25 cellular contexts compared by ENCODE assay signal in genomic region chr19:57105976-57106610, GRCh38. TPM values are rescaled to one million over a fixed set of nuclear protein-coding genes. Genes with fewer than 3 reads are reported as not detected.
DNase-seq lines count a peak whose midpoint lies in the region; ATAC-seq and TF ChIP-seq lines count a peak whose summit lies in the region.
"Had no signal": no experiment of that assay in that cellular context is flagged by ENCODE, and none has a peak within 500 bp of the region (broad histone marks: within the 10 kb centered on the region; RNA-seq: fewer than 3 reads in every experiment).

No MANE protein-coding gene starts in this region.

- H3K4me1 ChIP-seq in ES-I3 (ENCODE audit: insufficient read depth, low read length) (no peaks in the 10 kb centered on the region), testis (no peaks in the 10 kb centered on the region)
- H3K4me1 ChIP-seq: HAP-1 had no signal

- H3K36me3 ChIP-seq in ES-I3 (ENCODE audit: insufficient read depth, low read length) (no peaks in the 10 kb centered on the region), testis (ENCODE audit: low read depth, missing control alignments) (no peaks in the 10 kb centered on the region)
- H3K36me3 ChIP-seq: HAP-1 had no signal

- H3K27me3 ChIP-seq in testis = no peaks in the 10 kb centered on the region

- peak overlapping the region; percentile 28; the same call in 1 of the 2 replicates for H3K9ac ChIP-seq in ES-I3 (ENCODE audit: low read depth, low read length)
- H3K9ac ChIP-seq: KMS-11 had no signal

- WGBS in testis, 2 donors = 5 to 36% methylated on average over 5 to 47 of the region's 49 CpGs

- H3K27ac ChIP-seq in coronary artery (no peak overlapping the region), testis (no peak overlapping the region)
- H3K27ac ChIP-seq: C4-2B, KMS-11 had no signal

- DNase-seq in coronary artery (ENCODE audit: low spot score) (no peak), mesenteric fat pad (ENCODE audit: low spot score) (peak; percentile 60), testis (no peak), superior temporal gyrus (ENCODE audit: extremely low spot score) (no peak)
- DNase-seq: CD8-positive, alpha-beta memory T cell; DMS53; GF-D8; IMR-90; NCI-H1105; NCI-H146; NCI-H2029 treated with DMSO at 0.1 percent for 48 hours; NCI-H2171; NCI-H446 treated with DMSO at 0.1 percent for 48 hours; NCI-H526 treated with DMSO at 0.1 percent for 48 hours; PC-3; Right ventricle myocardium superior had no signal

- peak overlapping the region; percentile 56 for H3K4me3 ChIP-seq in coronary artery
- peak overlapping the region; percentile 12 to 36 for H3K4me3 ChIP-seq in testis
- H3K4me3 ChIP-seq: HAP-1 had no signal

- TF ChIP-seq CTCF in coronary artery (IDR thresholded peaks at IDR 0.05) = no peak
- no peak for TF ChIP-seq CTCF in testis (IDR thresholded peaks at IDR 0.05)

- no peak for TF ChIP-seq POLR2A in testis (IDR thresholded peaks at IDR 0.05)

- intact Hi-C loops in testis (cut with DNase I; ENCODE audit: low total_unique reads) = no loop called here

- H3K9me3 ChIP-seq in ES-I3 (ENCODE audit: control insufficient read depth, insufficient read depth, low read length) = 0 out of 2 replicates have a peak, but pooled peaks cover 3% of the 10 kb centered on the region
- H3K9me3 ChIP-seq in testis = no peaks in the 10 kb centered on the region

- ATAC-seq in GM21447 (IDR thresholded peaks at IDR 0.05; ENCODE audit: unreplicated experiment) (no peak), HG03095 (IDR thresholded peaks at IDR 0.05; ENCODE audit: unreplicated experiment) (no peak)
- ATAC-seq: PC-3 had no signal

RNA-seq across cellular contexts. Expression of gene USP29, which starts 13.7 kb away (rescaled TPM):
- total RNA-seq in mesenteric fat pad (not detected), testis (1 to 10 TPM; 2.9 to 4.6 TPM)
- 9.9 TPM for polyA plus RNA-seq in testis (ENCODE audit: insufficient read depth, low read depth, low replicate concordance)
- total RNA-seq: CD8-positive, alpha-beta memory T cell; HT1080; IMR-90; PC-3; Right ventricle myocardium superior; RPMI7951; SK-MEL-5 had no signal
- polyA plus RNA-seq: CD8-positive, alpha-beta memory T cell; IMR-90 had no signal

RNA-seq across cellular contexts. Expression of gene ZIM3, which starts 38.9 kb away (rescaled TPM):
- total RNA-seq in mesenteric fat pad (not detected), testis (under 1 TPM in 1 of 2 donors, not detected in 1; 0.19 TPM)
- not detected for polyA plus RNA-seq in testis (ENCODE audit: insufficient read depth, low read depth, low replicate concordance)
- total RNA-seq: CD8-positive, alpha-beta memory T cell; HT1080; IMR-90; PC-3; Right ventricle myocardium superior; RPMI7951; SK-MEL-5 had no signal
- polyA plus RNA-seq: CD8-positive, alpha-beta memory T cell; IMR-90 had no signal
